In the genomic region with DNA sequence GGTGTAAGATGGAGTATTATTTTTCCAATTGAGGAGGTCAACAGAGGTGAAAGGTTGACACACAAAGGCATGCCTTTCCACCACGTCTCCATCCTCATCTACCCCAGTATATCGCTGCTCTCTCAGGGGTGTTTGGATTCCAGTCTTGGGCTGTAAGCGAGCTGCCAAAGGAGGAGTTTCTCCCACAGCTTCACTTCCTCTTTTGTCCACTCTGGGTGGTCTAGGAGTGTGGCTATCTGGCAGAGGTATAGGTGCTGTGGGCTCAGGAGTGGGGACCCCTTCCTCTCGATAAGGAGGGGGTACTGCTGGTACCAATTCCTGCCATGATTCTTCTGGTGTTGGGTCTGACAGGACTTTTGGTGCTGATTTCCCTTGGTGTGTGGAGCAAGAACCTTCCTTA, we compare ENCODE assay signal across 26 cellular contexts.
"Had no signal": no experiment of that assay in that cellular context is flagged by ENCODE, and none has a peak within 500 bp of the region (broad histone marks: within the 10 kb centered on the region; RNA-seq: fewer than 3 reads in every experiment).

No MANE protein-coding gene starts in this region.

- DNase-seq: activated CD4-positive, alpha-beta memory T cell treated with anti-CD3 and anti-CD28 coated beads for 36 hours; activated CD4-positive, alpha-beta T cell treated with anti-CD3 and anti-CD28 coated beads, Interleukin-2, amount 10 ng/mL, durations not matched to agents 7 days and 5 days; activated CD4-positive, CD25-positive, alpha-beta regulatory T cell; activated CD8-positive, alpha-beta memory T cell treated with anti-CD3 and anti-CD28 coated beads for 24 hours; activated effector memory CD4-positive, alpha-beta T cell treated with anti-CD3 and anti-CD28 coated beads, Interleukin-2, amount 50 U/mL, for 16 hours; activated naive CD4-positive, alpha-beta T cell treated with Interleukin-2 at 50 U/mL for 16 hours; activated naive CD8-positive, alpha-beta T cell treated with anti-CD3 and anti-CD28 coated beads, Interleukin-2, amount 50 U/mL, for 24 hours; activated T-cell treated with anti-CD3 and anti-CD28 coated beads, Interleukin-2, amount 50 U/mL, for 4 hours; amniotic stem cell; body of pancreas; central memory CD4-positive, alpha-beta T cell; MG63; NCI-H1092 treated with DMSO at 0.1 percent for 48 hours; NCI-H1417 treated with DMSO at 0.1 percent for 48 hours; NCI-H1694 treated with DMSO at 0.1 percent for 48 hours; NCI-H2029 treated with DMSO at 0.1 percent for 48 hours; NCI-H345; NCI-H510A; NCI-H526 treated with DMSO at 0.1 percent for 48 hours; NCI-H82; Right ventricle myocardium superior; SJCRH30; SK-N-SH; T-helper 1 cell had no signal

- ATAC-seq: activated naive CD4-positive, alpha-beta T cell treated with anti-CD3 and anti-CD28 coated beads, Interleukin-2, amount 50 U/mL, for 72 hours; activated naive CD8-positive, alpha-beta T cell treated with anti-CD3 and anti-CD28 coated beads, Interleukin-2, amount 50 U/mL, for 24 hours; activated T-cell treated with anti-CD3 and anti-CD28 coated beads, Interleukin-2, amount 50 U/mL, for 4 hours; body of pancreas; Panc1 had no signal
